ENCODE assay signal across 11 cellular contexts in the genomic region with DNA sequence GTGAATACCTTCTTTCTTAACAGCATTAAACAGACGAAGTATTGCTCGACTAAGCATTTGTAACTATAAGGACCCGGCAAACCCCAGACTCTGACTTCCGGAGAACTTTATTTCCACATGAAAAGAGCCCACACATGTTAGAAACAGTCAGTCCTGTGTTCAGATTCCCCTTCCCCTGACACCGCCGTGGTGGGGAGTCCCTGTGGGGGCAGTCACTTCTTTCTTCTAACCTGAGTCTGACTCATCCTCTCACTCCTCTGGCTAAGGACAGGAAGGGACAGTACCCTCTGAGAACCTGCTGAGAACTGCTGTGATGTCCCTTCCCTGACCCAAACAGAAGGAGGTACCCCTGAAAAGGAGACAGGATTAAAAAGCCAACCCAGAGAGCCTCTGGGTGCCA.
A peak's percentile ranks its signal among the peaks of the same experiment; 100 is the strongest.
DNase-seq lines count a peak whose midpoint lies in the region; ATAC-seq lines count a peak whose summit lies in the region.
"Had no signal": no experiment of that assay in that cellular context is flagged by ENCODE, and none has a peak within 500 bp of the region (broad histone marks: within the 10 kb centered on the region; RNA-seq: fewer than 3 reads in every experiment).

No MANE protein-coding gene starts in this region.

- H3K4me1 Mint-ChIP-seq in stimulated activated memory B cell treated with anti-CD40 and anti-IgM and Interleukin-4, amounts not matched to agents 10 μg/mL and 1 μg/mL and 100 μg/mL, for 72 hours: peaks cover 66% of the 10 kb centered on the region

- ATAC-seq in stimulated activated memory B cell treated with anti-CD40 and anti-IgM and Interleukin-4, amounts not matched to agents 10 μg/mL and 1 μg/mL and 100 μg/mL, for 72 hours: peak; percentile 65
- no peak for ATAC-seq in right cardiac atrium

- H3K9ac ChIP-seq in mucosa of stomach (ENCODE audit: low read length): peak overlapping the region; percentile 50

- DNase-seq in NK-92 treated with Interleukin-12 subunit alpha and Interleukin-12 subunit beta, amount 100 ng/mL, for 24 hours (lab: John Stamatoyannopoulos, UW): peak; percentile 18
- DNase-seq in NK-92 (lab: John Stamatoyannopoulos, UW; ENCODE audit: unreplicated experiment) (no peak), pons (ENCODE audit: low spot score) (no peak), hepatic stellate cell (ENCODE audit: low spot score) (no peak), right cardiac atrium (no peak)
- DNase-seq in activated CD4-positive, alpha-beta T cell treated with anti-CD3 and anti-CD28 coated beads, Interleukin-2, amount 50 U/mL, for 48 hours: peak; percentile 46 to 67
- DNase-seq: NCI-H510A, nucleus accumbens, testis had no signal

- no peak overlapping the region for H3K27ac ChIP-seq in right cardiac atrium (ENCODE audit: low read length)

- peak overlapping the region; percentile 0 for H3K4me3 Mint-ChIP-seq in stimulated activated memory B cell treated with anti-CD40 and anti-IgM and Interleukin-4, amounts not matched to agents 10 μg/mL and 1 μg/mL and 100 μg/mL, for 72 hours

- H3K4me1 ChIP-seq in mucosa of stomach (ENCODE audit: control insufficient read depth, insufficient read depth, low read length): peaks cover 49% of the 10 kb centered on the region
- H3K4me1 ChIP-seq in right cardiac atrium (ENCODE audit: control insufficient read depth, insufficient read depth, low read length): peaks cover 8% of the 10 kb centered on the region

- peaks cover 8% of the 10 kb centered on the region for H3K36me3 Mint-ChIP-seq in stimulated activated memory B cell treated with anti-CD40 and anti-IgM and Interleukin-4, amounts not matched to agents 10 μg/mL and 1 μg/mL and 100 μg/mL, for 72 hours

- 80% methylated on average over 6 of the region's 6 CpGs for WGBS in right cardiac atrium

- peaks cover 4% of the 10 kb centered on the region for H3K9me3 Mint-ChIP-seq in stimulated activated memory B cell treated with anti-CD40 and anti-IgM and Interleukin-4, amounts not matched to agents 10 μg/mL and 1 μg/mL and 100 μg/mL, for 72 hours

- H3K9me3 ChIP-seq in mucosa of stomach (ENCODE audit: control insufficient read depth, low read length) (no peaks in the 10 kb centered on the region), right cardiac atrium (ENCODE audit: control insufficient read depth, low read length) (no peaks in the 10 kb centered on the region)
- H3K9me3 ChIP-seq: testis had no signal

- intact Hi-C loops in right cardiac atrium (cut with DNase I): no loop called here

- H3K27me3 ChIP-seq in mucosa of stomach (ENCODE audit: control insufficient read depth, insufficient read depth, low read length) (no peaks in the 10 kb centered on the region), right cardiac atrium (ENCODE audit: control insufficient read depth, insufficient read depth) (no peaks in the 10 kb centered on the region)
- H3K27me3 ChIP-seq: testis had no signal

- H3K4me3 ChIP-seq in mucosa of stomach (ENCODE audit: low read length) (no peak overlapping the region), right cardiac atrium (ENCODE audit: low read length) (no peak overlapping the region)
- H3K4me3 ChIP-seq: testis had no signal

- no peaks in the 10 kb centered on the region for H3K27me3 Mint-ChIP-seq in stimulated activated memory B cell treated with anti-CD40 and anti-IgM and Interleukin-4, amounts not matched to agents 10 μg/mL and 1 μg/mL and 100 μg/mL, for 72 hours

- H3K27ac Mint-ChIP-seq in stimulated activated memory B cell treated with anti-CD40 and anti-IgM and Interleukin-4, amounts not matched to agents 10 μg/mL and 1 μg/mL and 100 μg/mL, for 72 hours: peak overlapping the region; percentile 72

- no peaks in the 10 kb centered on the region for H3K36me3 ChIP-seq in mucosa of stomach (ENCODE audit: control insufficient read depth, insufficient read depth, low read length)

Comparison
In these comparisons a context has a peak if more than half of its experiments do, and no peak if none do; other contexts are left out.
1. DNase-seq: peak in NK-92 treated with Interleukin-12 subunit alpha and Interleukin-12 subunit beta, amount 100 ng/mL, for 24 hours (single experiment) and activated CD4-positive, alpha-beta T cell treated with anti-CD3 and anti-CD28 coated beads, Interleukin-2, amount 50 U/mL, for 48 hours (2 of 2); none in NK-92 (single experiment), pons (single experiment), hepatic stellate cell (single experiment) and right cardiac atrium (0 of 3).